Comparison of ENCODE assay signal across 11 cellular contexts in the genomic region with DNA sequence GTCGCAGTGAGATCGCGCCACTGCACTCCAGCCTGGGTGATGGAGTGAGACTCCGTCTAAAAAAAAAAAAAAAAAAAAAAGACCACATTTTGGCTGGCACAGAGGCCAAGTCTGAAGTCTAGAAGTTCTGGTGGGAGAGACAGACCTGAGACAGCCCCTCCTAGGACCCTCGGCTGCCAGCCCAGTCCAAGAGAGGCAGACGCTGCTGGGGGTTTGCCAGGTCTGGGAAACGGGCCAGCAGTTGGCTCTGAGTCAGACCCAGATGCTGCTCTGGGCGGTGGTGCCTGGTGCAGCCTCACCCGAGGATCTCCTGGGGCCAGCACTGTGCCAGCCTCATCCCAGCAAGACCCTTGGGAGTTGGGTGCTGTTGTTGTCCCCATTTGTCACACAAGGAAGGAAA. TPM values are rescaled to one million over a fixed set of nuclear protein-coding genes. Genes with fewer than 3 reads are reported as not detected.
DNase-seq lines count a peak whose midpoint lies in the region; ATAC-seq, FAIRE-seq and TF ChIP-seq lines count a peak whose summit lies in the region.
"Had no signal": no experiment of that assay in that cellular context is flagged by ENCODE, and none has a peak within 500 bp of the region (broad histone marks: within the 10 kb centered on the region; RNA-seq: fewer than 3 reads in every experiment).

No MANE protein-coding gene starts in this region.

- no peaks in the 10 kb centered on the region for H3K36me3 ChIP-seq in kidney (ENCODE audit: control insufficient read depth in 1 of 2, insufficient read depth in 2 of 2, low read length in 2 of 2)
- H3K36me3 ChIP-seq in endodermal cell (ENCODE audit: control insufficient read depth, insufficient read depth, low read length) = no peaks in the 10 kb centered on the region

- H3K9me3 Mint-ChIP-seq in endodermal cell = no peaks in the 10 kb centered on the region
- H3K9me3 Mint-ChIP-seq: effector memory CD8-positive, alpha-beta T cell; IgD-negative memory B cell had no signal

- H3K4me3 ChIP-seq in kidney (ENCODE audit: low read length in 2 of 2) (no peak overlapping the region), endodermal cell (ENCODE audit: low read length) (no peak overlapping the region)

- H3K27me3 ChIP-seq in endodermal cell (ENCODE audit: control insufficient read depth, insufficient read depth, low read length, poor library complexity, severe bottlenecking) = no peaks in the 10 kb centered on the region

- FAIRE-seq in kidney (lab: Jason Lieb, UNC) = no peak

- H3K27me3 Mint-ChIP-seq in endodermal cell (ENCODE audit: insufficient read depth) = no peaks in the 10 kb centered on the region
- H3K27me3 Mint-ChIP-seq: effector memory CD8-positive, alpha-beta T cell had no signal

- intact Hi-C loops in kidney (cut with DNase I) = no loop called here

- H3K27ac Mint-ChIP-seq in endodermal cell = no peak overlapping the region

- no peak overlapping the region for H3K27ac ChIP-seq in kidney (ENCODE audit: low read depth in 2 of 2, low read length in 2 of 2)
- H3K27ac ChIP-seq in endodermal cell (ENCODE audit: low read depth, low read length) = no peak overlapping the region
- H3K27ac ChIP-seq: C4-2B had no signal

- H3K4me1 ChIP-seq in kidney (ENCODE audit: control insufficient read depth in 1 of 2, insufficient read depth in 1 of 2, low read depth in 1 of 2, low read length in 2 of 2) = no peaks in the 10 kb centered on the region
- no peaks in the 10 kb centered on the region for H3K4me1 ChIP-seq in endodermal cell (ENCODE audit: control insufficient read depth, insufficient read depth, low read length)

- no peaks in the 10 kb centered on the region for H3K9me3 ChIP-seq in kidney (ENCODE audit: control insufficient read depth in 1 of 2, low read length in 2 of 2)
- H3K9me3 ChIP-seq in endodermal cell (ENCODE audit: control insufficient read depth, low read length) = no peaks in the 10 kb centered on the region

- DNase-seq in 8988T (peak; percentile 63), HUDEP-2 (lab: John Stamatoyannopoulos, UW; ENCODE audit: unreplicated experiment in 76 of 76) (peak in 73 of 76 experiments; percentile 29 to 94 (median 82)), astrocyte of the hippocampus (ENCODE audit: low read depth, low spot score) (peak; percentile 89), kidney (peak; percentile 80), SIG-M5 (lab: John Stamatoyannopoulos, UW) (no peak), endodermal cell (no peak), activated gamma-delta T cell (lab: John Stamatoyannopoulos, UW) (no peak)
- DNase-seq: effector memory CD8-positive, alpha-beta T cell had no signal

- no peak overlapping the region for H3K4me3 Mint-ChIP-seq in endodermal cell
- H3K4me3 Mint-ChIP-seq: effector memory CD8-positive, alpha-beta T cell had no signal

- no peak for ATAC-seq in HG02938 (IDR thresholded peaks at IDR 0.05; ENCODE audit: unreplicated experiment)
- ATAC-seq: effector memory CD8-positive, alpha-beta T cell had no signal

- no peak overlapping the region for H3K9ac ChIP-seq in kidney (ENCODE audit: low read length in 2 of 2)
- H3K9ac ChIP-seq in endodermal cell (ENCODE audit: extremely low read depth, low read length, poor library complexity, severe bottlenecking) = no peak overlapping the region

- WGBS in endodermal cell (ENCODE audit: insufficient coverage in 1 of 2, insufficient read length in 1 of 2), 2 experiments = 91 to 96% methylated on average over 7 to 9 of the region's 9 CpGs

- TF ChIP-seq CTCF in kidney (IDR thresholded peaks at IDR 0.05; ENCODE audit: borderline replicate concordance, extremely low read depth, insufficient read depth) (no peak), endodermal cell (conservative IDR thresholded peaks at IDR 0.05) (no peak)

- H3K36me3 Mint-ChIP-seq in endodermal cell (ENCODE audit: low read depth) = no peaks in the 10 kb centered on the region

- H3K4me1 Mint-ChIP-seq in endodermal cell = no peaks in the 10 kb centered on the region

RNA-seq across cellular contexts. Expression of a gene that starts 5.8 kb away (rescaled TPM):
- total RNA-seq in kidney (5.9 TPM), endodermal cell (10 to 100 TPM in 1 of 2 donors, 1 to 10 TPM in 1; 8.5 to 10.2 TPM)
- polyA plus RNA-seq in kidney (ENCODE audit: insufficient read depth, low read depth, low replicate concordance) = 0.52 TPM
- 18.8 TPM for polyA plus RNA-seq in endodermal cell (2013, experiment 1 of 2)
- polyA plus RNA-seq in endodermal cell (2013, experiment 2 of 2) = 15.9 TPM

RNA-seq across cellular contexts. Expression of a gene that starts 37.8 kb away (rescaled TPM):
- 36.2 TPM for total RNA-seq in kidney
- polyA plus RNA-seq in kidney (ENCODE audit: insufficient read depth, low read depth, low replicate concordance) = 2.0 TPM
- 1 to 10 TPM in 1 of 2 donors, under 1 TPM in 1; 0.70 to 1.2 TPM for total RNA-seq in endodermal cell
- polyA plus RNA-seq in endodermal cell (2013, experiment 1 of 2) = 0.18 TPM
- not detected for polyA plus RNA-seq in endodermal cell (2013, experiment 2 of 2)
- polyA plus RNA-seq: IgD-negative memory B cell had no signal

RNA-seq across cellular contexts. Expression of a gene that starts 37.8 kb away (rescaled TPM):
- total RNA-seq in kidney (56.1 TPM), endodermal cell (10 to 100 TPM; 90.2 to 96.7 TPM)
- polyA plus RNA-seq in kidney (ENCODE audit: insufficient read depth, low read depth, low replicate concordance) = 25.2 TPM
- polyA plus RNA-seq in endodermal cell (2013, experiment 1 of 2) = 41.4 TPM
- polyA plus RNA-seq in endodermal cell (2013, experiment 2 of 2) = 38.1 TPM

Comparison
In these comparisons a context has a peak if more than half of its experiments do, and no peak if none do; other contexts are left out.
1. DNase-seq: peak in 8988T (single experiment), HUDEP-2 (73 of 76), astrocyte of the hippocampus (single experiment) and kidney (single experiment); none in SIG-M5 (single experiment), endodermal cell (single experiment) and activated gamma-delta T cell (single experiment).
2. RNA of a gene that starts 37.8 kb away (total RNA-seq): 36.2 TPM in kidney (single experiment); 0.70 to 1.2 TPM in endodermal cell; every median in the first group is over 10 times any median in the second.